Comparison of ENCODE assay signal across 8 cellular contexts in the genomic region with DNA sequence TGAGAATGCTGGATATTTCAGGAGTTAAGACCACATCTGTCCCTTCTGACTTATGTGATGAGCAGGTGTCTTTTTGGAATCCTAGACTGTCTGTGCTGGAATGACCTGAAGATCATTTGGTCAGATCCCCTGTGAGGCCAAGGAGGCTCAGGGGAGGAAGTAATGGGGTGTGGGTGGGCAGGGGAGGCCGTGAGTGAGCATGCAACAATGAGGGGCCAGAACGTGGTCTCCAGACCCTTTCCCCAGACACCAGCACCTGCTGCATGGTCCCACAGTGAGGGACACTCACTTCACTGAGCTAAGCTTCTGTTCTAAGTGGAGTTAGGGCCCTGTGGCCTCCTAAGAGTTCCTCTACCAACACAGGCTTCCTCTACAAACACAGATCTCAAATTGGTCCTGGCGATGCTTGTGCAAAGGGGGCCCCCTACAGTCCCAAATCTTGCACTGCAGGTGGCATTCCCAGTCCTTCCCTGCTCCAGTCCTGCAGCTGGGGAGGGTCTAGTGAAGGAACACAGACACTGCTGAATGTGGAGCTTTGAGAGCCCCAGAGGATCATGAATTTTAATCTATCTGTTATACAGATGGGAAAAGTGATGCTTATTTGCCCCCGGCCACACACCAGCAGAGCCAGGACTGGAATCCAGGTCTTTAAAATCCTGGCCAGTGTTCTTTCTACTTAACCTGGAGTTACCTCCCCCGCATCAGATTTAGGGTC. TPM values are rescaled to one million over a fixed set of nuclear protein-coding genes. Genes with fewer than 3 reads are reported as not detected.
A peak's percentile ranks its signal among the peaks of the same experiment; 100 is the strongest.
DNase-seq lines count a peak whose midpoint lies in the region; ATAC-seq and TF ChIP-seq lines count a peak whose summit lies in the region.

No MANE protein-coding gene starts in this region.

- H3F3A ChIP-seq in PC-9 (ENCODE audit: insufficient read depth, low read depth): peaks cover under 1% of the 10 kb centered on the region; the same call in 1 of the 2 replicates

- H3K9ac ChIP-seq in adipocyte (ENCODE audit: low read length): peak overlapping the region; percentile 13

- H3K9me3 ChIP-seq in PC-9 (ENCODE audit: insufficient read depth, low read depth) (no peaks in the 10 kb centered on the region), adipocyte (ENCODE audit: control insufficient read depth, low read length) (no peaks in the 10 kb centered on the region), heart left ventricle (no peaks in the 10 kb centered on the region)

- H3K27ac Mint-ChIP-seq in progenitor cell of endocrine pancreas: no peak overlapping the region

- no peaks in the 10 kb centered on the region for H3K27me3 ChIP-seq in PC-9 (ENCODE audit: insufficient read depth, low read depth)
- H3K27me3 ChIP-seq in adipocyte (replicated peaks; ENCODE audit: control insufficient read depth, insufficient read depth, low read length): no peaks in the 10 kb centered on the region
- H3K27me3 ChIP-seq in heart left ventricle: no peaks in the 10 kb centered on the region

- no peaks in the 10 kb centered on the region for H3K9me3 Mint-ChIP-seq in progenitor cell of endocrine pancreas (ENCODE audit: low read depth)

- BruUV-seq in PC-9 (replicated peaks; lab: Mats Ljungman, UMichigan): no TSS peak

- intact Hi-C loops in PC-9 (cut with micrococcal nuclease; ENCODE audit: unreplicated experiment) (loop anchor here (1.0 kb wide), 2 partner anchors 18 to 53 kb away; no protein-coding TSS in a partner anchor), heart left ventricle (cut with DNase I) (loop anchor here in 7 of 10 donors (1.0 to 2.0 kb wide), 4 partner anchors 17 to 169 kb away; a partner anchor contains a TSS)

- no peaks in the 10 kb centered on the region for H3K79me2 ChIP-seq in PC-9 (ENCODE audit: low read depth)

- H3K4me3 Mint-ChIP-seq in progenitor cell of endocrine pancreas (ENCODE audit: low read depth): no peak overlapping the region

- H3K4me3 ChIP-seq in PC-9 (no peak overlapping the region), adipocyte (ENCODE audit: low read length) (no peak overlapping the region), heart left ventricle (no peak overlapping the region)

- no peaks in the 10 kb centered on the region for H3K36me3 ChIP-seq in PC-9 (ENCODE audit: low read depth)
- H3K36me3 ChIP-seq in adipocyte (ENCODE audit: control insufficient read depth, insufficient read depth, low read length, severe bottlenecking): no peaks in the 10 kb centered on the region
- H3K36me3 ChIP-seq in heart left ventricle: no peaks in the 10 kb centered on the region

- DNase-seq in DMS153 treated with DMSO at 0.1 percent for 48 hours (lab: John Stamatoyannopoulos, UW; ENCODE audit: unreplicated experiment): peak; percentile 86
- peak; percentile 75 to 82 for DNase-seq in Kasumi-1 (lab: John Stamatoyannopoulos, UW)
- peak; percentile 55 to 76 for DNase-seq in PC-9
- peak; percentile 86 for DNase-seq in adipocyte (ENCODE audit: low read depth)
- DNase-seq in heart left ventricle: peak in 4 of 5 donors; percentile 62 to 77 (median 66)
- peak; percentile 77 for DNase-seq in progenitor cell of endocrine pancreas (ENCODE audit: low spot score, unreplicated experiment)

- H3K36me3 Mint-ChIP-seq in progenitor cell of endocrine pancreas (ENCODE audit: insufficient read depth): no peaks in the 10 kb centered on the region

- CTCF ChIA-PET in PC-9 (lab: Charles Lee): interaction anchor here (0.5 to 1.5 kb wide), 4 partner anchors 13 to 332 kb away, joined by 3 to 9 read pairs (median 5); a partner anchor contains a TSS

- peaks cover 28% of the 10 kb centered on the region for H3K4me1 ChIP-seq in PC-9 (replicated peaks; ENCODE audit: insufficient read depth)
- H3K4me1 ChIP-seq in adipocyte (ENCODE audit: control insufficient read depth, insufficient read depth, low read length): peaks cover 38% of the 10 kb centered on the region
- peaks cover 0 to 90% (median 60%) of the 10 kb centered on the region in 12 donors for H3K4me1 ChIP-seq in heart left ventricle

- H3K4me1 Mint-ChIP-seq in progenitor cell of endocrine pancreas (ENCODE audit: low read depth): peaks cover 37% of the 10 kb centered on the region

- peak in 2 of 4 donors; percentile 4 to 9 for ATAC-seq in heart left ventricle
- ATAC-seq in HG02759 (IDR thresholded peaks at IDR 0.05; ENCODE audit: unreplicated experiment): no peak
- ATAC-seq in HG03135 (IDR thresholded peaks at IDR 0.05; ENCODE audit: unreplicated experiment): no peak

- 23 to 42% (median 35%) methylated on average over 5 of the region's 5 CpGs for WGBS in heart left ventricle, 4 donors

- H3K27ac ChIP-seq in PC-9: no peak overlapping the region
- peak overlapping the region in 10 of 12 donors; percentile 87 to 100 (median 94) for H3K27ac ChIP-seq in heart left ventricle

- no peaks in the 10 kb centered on the region for H4K20me1 ChIP-seq in PC-9 (ENCODE audit: insufficient read depth)

- H2AFZ ChIP-seq in PC-9: no peak overlapping the region

- POLR2A ChIA-PET in PC-9 (lab: Charles Lee; ENCODE audit: unreplicated experiment): no interaction called here

- TF ChIP-seq CTCF in PC-9 (conservative IDR thresholded peaks at IDR 0.05) (peak; percentile 99), heart left ventricle (IDR thresholded peaks at IDR 0.05) (peak; percentile 76 to 91 (median 84)), progenitor cell of endocrine pancreas (IDR thresholded peaks at IDR 0.05; ENCODE audit: unreplicated experiment) (peak; percentile 94)

- H3K9me2 ChIP-seq in PC-9 (ENCODE audit: insufficient read depth): no peaks in the 10 kb centered on the region

- peaks cover 4% of the 10 kb centered on the region for H3K27me3 Mint-ChIP-seq in progenitor cell of endocrine pancreas

- no peak overlapping the region for H3K4me2 ChIP-seq in PC-9

- TF ChIP-seq POLR2A in heart left ventricle (IDR thresholded peaks at IDR 0.05): no peak

RNA-seq across cellular contexts. Expression of a gene that starts 7.4 kb away (rescaled TPM):
- total RNA-seq in PC-9 (2021): 2.1 and 2.7 TPM in 2 replicates
- 100 to 1,000 TPM in 7 of 9 donors, 10 to 100 TPM in 2; 53.7 to 138 (median 108) TPM for total RNA-seq in heart left ventricle
- 10 to 100 TPM; 62.3 to 79.9 TPM for polyA plus RNA-seq in heart left ventricle
- 5.1 and 6.3 TPM in 2 replicates for total RNA-seq in progenitor cell of endocrine pancreas

RNA-seq across cellular contexts. Expression of a gene that starts 27.6 kb away (rescaled TPM):
- total RNA-seq in PC-9 (2021) (not detected in 2 replicates), heart left ventricle (not detected), progenitor cell of endocrine pancreas (not detected in 2 replicates)
- polyA plus RNA-seq in heart left ventricle: under 1 TPM in 1 of 2 donors, not detected in 1; 0.04 TPM

RNA-seq across cellular contexts. Expression of a gene that starts 33.4 kb away (rescaled TPM):
- total RNA-seq in PC-9 (2021) (not detected in 2 replicates), heart left ventricle (10 to 100 TPM; 12.9 to 47.1 (median 19.8) TPM), progenitor cell of endocrine pancreas (0.31 and 0.40 TPM in 2 replicates)
- 10 to 100 TPM; 20.0 to 23.9 TPM for polyA plus RNA-seq in heart left ventricle

RNA-seq across cellular contexts. Expression of a gene that starts 39.7 kb away (rescaled TPM):
- 55.0 and 64.3 TPM in 2 replicates for total RNA-seq in PC-9 (2021)
- total RNA-seq in heart left ventricle: 10 to 100 TPM in 8 of 9 donors, 1 to 10 TPM in 1; 8.1 to 22.4 (median 11.8) TPM
- polyA plus RNA-seq in heart left ventricle: 10 to 100 TPM in 1 of 2 donors, 1 to 10 TPM in 1; 6.2 to 17.6 TPM
- 30.3 and 34.2 TPM in 2 replicates for total RNA-seq in progenitor cell of endocrine pancreas

RNA-seq across cellular contexts. Expression of a gene that starts 48.9 kb away (rescaled TPM):
- not detected in 2 replicates for total RNA-seq in PC-9 (2021)
- total RNA-seq in heart left ventricle: 10 to 100 TPM in 2 of 9 donors, 1 to 10 TPM in 6, not detected in 1; 1.1 to 57.8 (median 5.8) TPM
- 10 to 100 TPM in 1 of 2 donors, under 1 TPM in 1; 0.80 to 16.7 TPM for polyA plus RNA-seq in heart left ventricle
- total RNA-seq in progenitor cell of endocrine pancreas: 0.44 and 0.62 TPM in 2 replicates
